In the genomic region with DNA sequence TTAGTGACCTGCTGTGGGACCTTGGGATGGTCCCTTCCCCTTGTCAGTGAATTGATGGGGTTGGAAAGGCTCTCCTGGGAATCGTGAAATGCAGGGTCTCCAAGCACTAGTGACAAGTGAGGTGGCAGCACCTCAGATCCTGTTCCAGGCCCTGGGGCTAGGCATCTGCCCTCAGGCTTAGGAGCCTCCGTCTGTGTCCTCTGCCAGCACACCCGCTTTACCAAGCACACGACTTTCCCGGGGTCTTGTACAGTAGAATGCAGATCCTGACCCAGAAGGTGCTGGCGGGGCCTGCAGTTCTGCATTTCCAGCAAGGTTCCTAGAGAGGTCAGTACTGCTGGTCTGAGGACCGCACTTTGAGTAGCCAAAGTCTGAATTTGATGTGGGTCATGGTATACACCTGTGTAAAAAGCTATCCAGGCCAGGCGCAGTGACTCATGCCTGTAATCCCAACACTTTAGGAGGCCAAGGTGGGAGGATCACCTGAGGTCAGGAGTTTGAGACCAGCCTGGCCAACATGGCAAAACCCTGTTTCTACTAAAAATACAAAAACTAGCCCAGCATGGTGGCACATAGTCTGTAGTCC, we compare ENCODE assay signal across 1 cellular context.
TF ChIP-seq lines count a peak whose summit lies in the region.

No MANE protein-coding gene starts in this region.

TF ChIP-seq in HCT116, 20 proteins besides CTCF, POLR2A, EP300 and RAD21:
- no peak for TF ChIP-seq CBX3 (IDR thresholded peaks at IDR 0.05; ENCODE audit: low read depth)
- no peak for TF ChIP-seq ZNF274 (IDR thresholded peaks at IDR 0.05; ENCODE audit: low read depth, low read length)
- TF ChIP-seq ZFX (IDR thresholded peaks at IDR 0.05): no peak
- TF ChIP-seq CEBPB (IDR thresholded peaks at IDR 0.05; ENCODE audit: low read depth): no peak
